1 cellular context compared by ENCODE assay signal in the genomic region with DNA sequence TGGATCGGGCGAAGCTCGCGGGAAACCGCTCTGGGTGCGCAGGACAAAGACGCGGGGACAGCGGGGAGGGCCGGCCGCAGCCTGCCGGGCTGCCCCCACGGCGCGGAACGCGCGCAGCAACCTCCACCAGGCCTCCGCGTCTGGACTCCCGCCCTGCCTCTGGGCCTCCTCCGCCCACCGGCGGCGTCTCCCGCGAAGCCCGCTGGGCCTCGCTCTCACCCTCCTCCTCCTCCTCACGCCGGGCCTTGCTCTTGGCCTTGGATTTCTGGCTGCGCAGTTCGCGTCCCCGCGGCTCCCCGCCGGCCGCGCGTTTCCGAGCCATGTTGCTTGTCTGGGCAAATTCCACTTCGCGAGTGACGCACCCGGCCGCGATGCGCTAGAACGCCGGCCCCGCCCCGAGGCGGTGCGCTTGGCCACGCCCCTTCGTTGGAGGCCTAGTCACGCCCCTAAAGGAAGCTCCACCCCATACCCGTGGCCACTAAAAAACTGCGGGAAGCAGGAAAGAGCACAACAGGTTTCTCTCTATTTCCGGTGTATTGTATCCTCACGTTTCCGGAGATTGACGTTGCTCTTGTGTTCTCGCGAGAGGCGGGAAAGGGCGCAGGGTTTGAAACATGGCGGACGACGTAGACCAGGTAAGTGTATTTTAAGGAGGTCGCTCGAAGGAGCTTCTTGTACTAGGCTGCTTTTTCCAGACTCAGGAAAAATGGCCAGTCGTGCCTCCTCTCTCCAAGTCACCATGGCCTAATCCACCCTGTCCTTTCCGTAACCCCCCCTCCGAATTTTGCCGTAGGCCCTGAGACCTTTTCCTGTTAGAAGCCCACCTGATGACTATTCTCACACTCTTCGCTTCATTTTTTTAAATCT.
TF ChIP-seq lines count a peak whose summit lies in the region.

LSM3 (plus strand) TSS at position 571 of the 867 bp plus-strand sequence; CDS start at position 615, 44 bp downstream.
XPC (minus strand) TSS at position 355 of the 867 bp plus-strand sequence; CDS start at position 322, 33 bp downstream.

TF ChIP-seq in GM12878, 131 proteins besides CTCF, POLR2A, EP300 and RAD21 (continued from another document and continues in another):
- TF ChIP-seq MLLT1 (IDR thresholded peaks at IDR 0.05) (peak; percentile 74), SREBF1 (IDR thresholded peaks at IDR 0.05; ENCODE audit: low read length) (no peak), ZNF384 (IDR thresholded peaks at IDR 0.05; ENCODE audit: borderline replicate concordance, low read depth, low read length) (no peak), SIX5 (IDR thresholded peaks at IDR 0.05; ENCODE audit: low read depth, low read length, severe bottlenecking) (no peak), YBX1 (IDR thresholded peaks at IDR 0.05) (no peak), SP1 (IDR thresholded peaks at IDR 0.05; ENCODE audit: low read depth, low read length) (no peak), ETV6 (conservative IDR thresholded peaks at IDR 0.05 in 1 of 2, IDR thresholded peaks at IDR 0.05 in 1 of 2; ENCODE audit: borderline replicate concordance in 1 of 2, low read depth in 1 of 2) (peak; percentile 36 to 99; a peak in 2 of 4 replicates), POLR2AphosphoS5 (IDR thresholded peaks at IDR 0.05; ENCODE audit: low read length) (peak; percentile 97), PAX8 (IDR thresholded peaks at IDR 0.05) (no peak), ATF2 (IDR thresholded peaks at IDR 0.05; ENCODE audit: low read length) (peak; percentile 86), CBX5 (IDR thresholded peaks at IDR 0.05; ENCODE audit: low read depth) (no peak), E2F8 (IDR thresholded peaks at IDR 0.05; ENCODE audit: low read depth, partially characterized antibody) (peak; percentile 79), NR2C2 (IDR thresholded peaks at IDR 0.05; ENCODE audit: borderline replicate concordance, control insufficient read depth, insufficient read length, low read depth) (no peak), MEF2A (IDR thresholded peaks at IDR 0.05; ENCODE audit: insufficient read depth, low read depth, low read length) (no peak), RUNX3 (IDR thresholded peaks at IDR 0.05; ENCODE audit: low read length) (peak; percentile 60), TARDBP (IDR thresholded peaks at IDR 0.05; ENCODE audit: borderline replicate concordance) (no peak), MYB (IDR thresholded peaks at IDR 0.05; ENCODE audit: borderline replicate concordance, low read depth, low read length) (0 out of 2 replicates have a peak, but pooled peaks have one; percentile 46), FOXM1 (IDR thresholded peaks at IDR 0.05; ENCODE audit: low read depth, low read length) (no peak), KDM1A (IDR thresholded peaks at IDR 0.05; ENCODE audit: borderline replicate concordance) (no peak), POLR2AphosphoS2 (IDR thresholded peaks at IDR 0.05; ENCODE audit: low read depth, low read length) (peak; percentile 74; the same call in 1 of the 2 replicates), RB1 (IDR thresholded peaks at IDR 0.05; ENCODE audit: borderline replicate concordance) (peak; percentile 94)
- TF ChIP-seq, protein P1, sequence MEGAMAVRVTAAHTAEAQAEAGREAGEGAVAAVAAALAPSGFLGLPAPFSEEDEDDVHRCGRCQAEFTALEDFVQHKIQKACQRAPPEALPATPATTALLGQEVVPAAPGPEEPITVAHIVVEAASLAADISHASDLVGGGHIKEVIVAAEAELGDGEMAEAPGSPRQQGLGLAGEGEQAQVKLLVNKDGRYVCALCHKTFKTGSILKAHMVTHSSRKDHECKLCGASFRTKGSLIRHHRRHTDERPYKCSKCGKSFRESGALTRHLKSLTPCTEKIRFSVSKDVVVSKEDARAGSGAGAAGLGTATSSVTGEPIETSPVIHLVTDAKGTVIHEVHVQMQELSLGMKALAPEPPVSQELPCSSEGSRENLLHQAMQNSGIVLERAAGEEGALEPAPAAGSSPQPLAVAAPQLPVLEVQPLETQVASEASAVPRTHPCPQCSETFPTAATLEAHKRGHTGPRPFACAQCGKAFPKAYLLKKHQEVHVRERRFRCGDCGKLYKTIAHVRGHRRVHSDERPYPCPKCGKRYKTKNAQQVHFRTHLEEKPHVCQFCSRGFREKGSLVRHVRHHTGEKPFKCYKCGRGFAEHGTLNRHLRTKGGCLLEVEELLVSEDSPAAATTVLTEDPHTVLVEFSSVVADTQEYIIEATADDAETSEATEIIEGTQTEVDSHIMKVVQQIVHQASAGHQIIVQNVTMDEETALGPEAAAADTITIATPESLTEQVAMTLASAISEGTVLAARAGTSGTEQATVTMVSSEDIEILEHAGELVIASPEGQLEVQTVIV (IDR thresholded peaks at IDR 0.05; ENCODE audit: borderline replicate concordance, partially characterized antibody), result peak; percentile 72
- TF ChIP-seq, protein P2, sequence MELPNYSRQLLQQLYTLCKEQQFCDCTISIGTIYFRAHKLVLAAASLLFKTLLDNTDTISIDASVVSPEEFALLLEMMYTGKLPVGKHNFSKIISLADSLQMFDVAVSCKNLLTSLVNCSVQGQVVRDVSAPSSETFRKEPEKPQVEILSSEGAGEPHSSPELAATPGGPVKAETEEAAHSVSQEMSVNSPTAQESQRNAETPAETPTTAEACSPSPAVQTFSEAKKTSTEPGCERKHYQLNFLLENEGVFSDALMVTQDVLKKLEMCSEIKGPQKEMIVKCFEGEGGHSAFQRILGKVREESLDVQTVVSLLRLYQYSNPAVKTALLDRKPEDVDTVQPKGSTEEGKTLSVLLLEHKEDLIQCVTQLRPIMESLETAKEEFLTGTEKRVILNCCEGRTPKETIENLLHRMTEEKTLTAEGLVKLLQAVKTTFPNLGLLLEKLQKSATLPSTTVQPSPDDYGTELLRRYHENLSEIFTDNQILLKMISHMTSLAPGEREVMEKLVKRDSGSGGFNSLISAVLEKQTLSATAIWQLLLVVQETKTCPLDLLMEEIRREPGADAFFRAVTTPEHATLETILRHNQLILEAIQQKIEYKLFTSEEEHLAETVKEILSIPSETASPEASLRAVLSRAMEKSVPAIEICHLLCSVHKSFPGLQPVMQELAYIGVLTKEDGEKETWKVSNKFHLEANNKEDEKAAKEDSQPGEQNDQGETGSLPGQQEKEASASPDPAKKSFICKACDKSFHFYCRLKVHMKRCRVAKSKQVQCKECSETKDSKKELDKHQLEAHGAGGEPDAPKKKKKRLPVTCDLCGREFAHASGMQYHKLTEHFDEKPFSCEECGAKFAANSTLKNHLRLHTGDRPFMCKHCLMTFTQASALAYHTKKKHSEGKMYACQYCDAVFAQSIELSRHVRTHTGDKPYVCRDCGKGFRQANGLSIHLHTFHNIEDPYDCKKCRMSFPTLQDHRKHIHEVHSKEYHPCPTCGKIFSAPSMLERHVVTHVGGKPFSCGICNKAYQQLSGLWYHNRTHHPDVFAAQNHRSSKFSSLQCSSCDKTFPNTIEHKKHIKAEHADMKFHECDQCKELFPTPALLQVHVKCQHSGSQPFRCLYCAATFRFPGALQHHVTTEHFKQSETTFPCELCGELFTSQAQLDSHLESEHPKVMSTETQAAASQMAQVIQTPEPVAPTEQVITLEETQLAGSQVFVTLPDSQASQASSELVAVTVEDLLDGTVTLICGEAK (IDR thresholded peaks at IDR 0.05; ENCODE audit: borderline replicate concordance), result peak; percentile 89
- TF ChIP-seq, protein P3, sequence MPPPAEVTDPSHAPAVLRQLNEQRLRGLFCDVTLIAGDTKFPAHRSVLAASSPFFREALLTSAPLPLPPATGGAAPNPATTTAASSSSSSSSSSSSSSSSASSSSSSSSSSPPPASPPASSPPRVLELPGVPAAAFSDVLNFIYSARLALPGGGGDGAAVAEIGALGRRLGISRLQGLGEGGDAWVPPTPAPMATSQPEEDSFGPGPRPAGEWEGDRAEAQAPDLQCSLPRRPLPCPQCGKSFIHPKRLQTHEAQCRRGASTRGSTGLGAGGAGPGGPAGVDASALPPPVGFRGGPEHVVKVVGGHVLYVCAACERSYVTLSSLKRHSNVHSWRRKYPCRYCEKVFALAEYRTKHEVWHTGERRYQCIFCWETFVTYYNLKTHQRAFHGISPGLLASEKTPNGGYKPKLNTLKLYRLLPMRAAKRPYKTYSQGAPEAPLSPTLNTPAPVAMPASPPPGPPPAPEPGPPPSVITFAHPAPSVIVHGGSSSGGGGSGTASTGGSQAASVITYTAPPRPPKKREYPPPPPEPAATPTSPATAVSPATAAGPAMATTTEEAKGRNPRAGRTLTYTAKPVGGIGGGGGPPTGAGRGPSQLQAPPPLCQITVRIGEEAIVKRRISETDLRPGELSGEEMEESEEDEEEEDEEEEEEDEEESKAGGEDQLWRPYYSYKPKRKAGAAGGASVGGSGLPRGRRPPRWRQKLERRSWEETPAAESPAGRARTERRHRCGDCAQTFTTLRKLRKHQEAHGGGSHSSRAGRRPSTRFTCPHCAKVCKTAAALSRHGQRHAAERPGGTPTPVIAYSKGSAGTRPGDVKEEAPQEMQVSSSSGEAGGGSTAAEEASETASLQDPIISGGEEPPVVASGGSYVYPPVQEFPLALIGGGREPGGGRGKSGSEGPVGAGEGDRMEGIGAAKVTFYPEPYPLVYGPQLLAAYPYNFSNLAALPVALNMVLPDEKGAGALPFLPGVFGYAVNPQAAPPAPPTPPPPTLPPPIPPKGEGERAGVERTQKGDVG (CRISPR knock-in tag; IDR thresholded peaks at IDR 0.05), result no peak
- TF ChIP-seq, protein P4, sequence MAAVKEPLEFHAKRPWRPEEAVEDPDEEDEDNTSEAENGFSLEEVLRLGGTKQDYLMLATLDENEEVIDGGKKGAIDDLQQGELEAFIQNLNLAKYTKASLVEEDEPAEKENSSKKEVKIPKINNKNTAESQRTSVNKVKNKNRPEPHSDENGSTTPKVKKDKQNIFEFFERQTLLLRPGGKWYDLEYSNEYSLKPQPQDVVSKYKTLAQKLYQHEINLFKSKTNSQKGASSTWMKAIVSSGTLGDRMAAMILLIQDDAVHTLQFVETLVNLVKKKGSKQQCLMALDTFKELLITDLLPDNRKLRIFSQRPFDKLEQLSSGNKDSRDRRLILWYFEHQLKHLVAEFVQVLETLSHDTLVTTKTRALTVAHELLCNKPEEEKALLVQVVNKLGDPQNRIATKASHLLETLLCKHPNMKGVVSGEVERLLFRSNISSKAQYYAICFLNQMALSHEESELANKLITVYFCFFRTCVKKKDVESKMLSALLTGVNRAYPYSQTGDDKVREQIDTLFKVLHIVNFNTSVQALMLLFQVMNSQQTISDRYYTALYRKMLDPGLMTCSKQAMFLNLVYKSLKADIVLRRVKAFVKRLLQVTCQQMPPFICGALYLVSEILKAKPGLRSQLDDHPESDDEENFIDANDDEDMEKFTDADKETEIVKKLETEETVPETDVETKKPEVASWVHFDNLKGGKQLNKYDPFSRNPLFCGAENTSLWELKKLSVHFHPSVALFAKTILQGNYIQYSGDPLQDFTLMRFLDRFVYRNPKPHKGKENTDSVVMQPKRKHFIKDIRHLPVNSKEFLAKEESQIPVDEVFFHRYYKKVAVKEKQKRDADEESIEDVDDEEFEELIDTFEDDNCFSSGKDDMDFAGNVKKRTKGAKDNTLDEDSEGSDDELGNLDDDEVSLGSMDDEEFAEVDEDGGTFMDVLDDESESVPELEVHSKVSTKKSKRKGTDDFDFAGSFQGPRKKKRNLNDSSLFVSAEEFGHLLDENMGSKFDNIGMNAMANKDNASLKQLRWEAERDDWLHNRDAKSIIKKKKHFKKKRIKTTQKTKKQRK (IDR thresholded peaks at IDR 0.05; ENCODE audit: low read depth, low read length), result no peak
- TF ChIP-seq, protein P5, sequence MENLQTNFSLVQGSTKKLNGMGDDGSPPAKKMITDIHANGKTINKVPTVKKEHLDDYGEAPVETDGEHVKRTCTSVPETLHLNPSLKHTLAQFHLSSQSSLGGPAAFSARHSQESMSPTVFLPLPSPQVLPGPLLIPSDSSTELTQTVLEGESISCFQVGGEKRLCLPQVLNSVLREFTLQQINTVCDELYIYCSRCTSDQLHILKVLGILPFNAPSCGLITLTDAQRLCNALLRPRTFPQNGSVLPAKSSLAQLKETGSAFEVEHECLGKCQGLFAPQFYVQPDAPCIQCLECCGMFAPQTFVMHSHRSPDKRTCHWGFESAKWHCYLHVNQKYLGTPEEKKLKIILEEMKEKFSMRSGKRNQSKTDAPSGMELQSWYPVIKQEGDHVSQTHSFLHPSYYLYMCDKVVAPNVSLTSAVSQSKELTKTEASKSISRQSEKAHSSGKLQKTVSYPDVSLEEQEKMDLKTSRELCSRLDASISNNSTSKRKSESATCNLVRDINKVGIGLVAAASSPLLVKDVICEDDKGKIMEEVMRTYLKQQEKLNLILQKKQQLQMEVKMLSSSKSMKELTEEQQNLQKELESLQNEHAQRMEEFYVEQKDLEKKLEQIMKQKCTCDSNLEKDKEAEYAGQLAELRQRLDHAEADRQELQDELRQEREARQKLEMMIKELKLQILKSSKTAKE (IDR thresholded peaks at IDR 0.05; ENCODE audit: low read depth, poor library complexity, severe bottlenecking), result no peak
